Comparison of ENCODE assay signal across 8 cellular contexts in the genomic region with DNA sequence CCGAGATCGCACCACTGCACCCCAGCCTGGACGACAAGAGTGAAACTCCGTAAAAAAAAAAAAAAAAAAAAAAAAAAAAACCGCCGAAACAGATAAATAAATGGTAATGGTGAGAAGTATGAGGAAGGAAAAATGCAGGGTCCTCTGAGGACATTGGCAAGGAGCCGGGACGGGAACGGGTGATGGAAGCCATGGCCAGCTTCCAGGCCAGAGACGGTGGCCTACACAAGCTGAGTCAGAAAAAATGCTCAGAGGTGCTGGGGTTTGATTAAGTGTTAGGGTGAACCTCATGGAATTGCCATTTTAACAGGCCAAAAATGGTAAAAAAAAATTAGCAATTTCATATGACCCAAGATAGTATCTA. TPM values are rescaled to one million over a fixed set of nuclear protein-coding genes. Genes with fewer than 3 reads are reported as not detected.
DNase-seq lines count a peak whose midpoint lies in the region; ATAC-seq and TF ChIP-seq lines count a peak whose summit lies in the region.

No MANE protein-coding gene starts in this region.

- H3K9ac ChIP-seq in HUES6 (ENCODE audit: low read length) (peak overlapping the region; percentile 8), adipocyte (ENCODE audit: low read length) (peak overlapping the region; percentile 88), iPS-18a (ENCODE audit: low read length) (no peak overlapping the region)

- no peaks in the 10 kb centered on the region for H3K27me3 ChIP-seq in BE2C
- H3K27me3 ChIP-seq in HUES6 (ENCODE audit: control insufficient read depth, insufficient read depth, low read length) = no peaks in the 10 kb centered on the region
- H3K27me3 ChIP-seq in adipocyte (replicated peaks; ENCODE audit: control insufficient read depth, insufficient read depth, low read length) = no peaks in the 10 kb centered on the region
- H3K27me3 ChIP-seq in iPS-18a (ENCODE audit: control insufficient read depth, insufficient read depth, low read length) = no peaks in the 10 kb centered on the region

- H3K4me1 ChIP-seq in BE2C (no peaks in the 10 kb centered on the region), HUES6 (ENCODE audit: control insufficient read depth, insufficient read depth, low read length) (peaks cover 6% of the 10 kb centered on the region; the same call in 1 of the 2 replicates), adipocyte (ENCODE audit: control insufficient read depth, insufficient read depth, low read length) (peaks cover 36% of the 10 kb centered on the region), iPS-18a (ENCODE audit: control insufficient read depth, low read depth, low read length) (no peaks in the 10 kb centered on the region)

- TF ChIP-seq CTCF in BE2C (IDR thresholded peaks at IDR 0.05; ENCODE audit: low read depth, low read length) = no peak

- ATAC-seq in GM19351 (IDR thresholded peaks at IDR 0.05; ENCODE audit: unreplicated experiment) = no peak

- peak; percentile 26 for DNase-seq in BE2C
- peak; percentile 77 for DNase-seq in adipocyte (ENCODE audit: low read depth)
- DNase-seq in NCI-H524 (lab: John Stamatoyannopoulos, UW) = no peak
- no peak for DNase-seq in NCI-H524 treated with DMSO at 0.1 percent for 48 hours (lab: John Stamatoyannopoulos, UW)

- H3K27ac ChIP-seq in HUES6 (ENCODE audit: low read depth, low read length) = peak overlapping the region; percentile 45; the same call in 1 of the 2 replicates
- no peak overlapping the region for H3K27ac ChIP-seq in iPS-18a (ENCODE audit: low read length)
- H3K27ac ChIP-seq in skin epidermis = peak overlapping the region; percentile 32 to 97 (median 89)

- no peaks in the 10 kb centered on the region for H3K9me3 ChIP-seq in BE2C
- no peaks in the 10 kb centered on the region for H3K9me3 ChIP-seq in HUES6 (ENCODE audit: control insufficient read depth, insufficient read depth, low read depth, low read length)
- H3K9me3 ChIP-seq in adipocyte (ENCODE audit: control insufficient read depth, low read length) = no peaks in the 10 kb centered on the region
- no peaks in the 10 kb centered on the region for H3K9me3 ChIP-seq in iPS-18a (ENCODE audit: control insufficient read depth, low read depth, low read length)

- no peaks in the 10 kb centered on the region for H3K36me3 ChIP-seq in BE2C
- H3K36me3 ChIP-seq in HUES6 (ENCODE audit: control insufficient read depth, insufficient read depth, low read length) = no peaks in the 10 kb centered on the region
- H3K36me3 ChIP-seq in adipocyte (ENCODE audit: control insufficient read depth, insufficient read depth, low read length, severe bottlenecking) = no peaks in the 10 kb centered on the region
- no peaks in the 10 kb centered on the region for H3K36me3 ChIP-seq in iPS-18a (ENCODE audit: control insufficient read depth, low read depth, low read length)

- H3K4me3 ChIP-seq in BE2C (ENCODE audit: low read depth, low read length) = peak overlapping the region; percentile 84
- peak overlapping the region; percentile 61 for H3K4me3 ChIP-seq in HUES6 (ENCODE audit: low read depth, low read length)
- peak overlapping the region; percentile 87 for H3K4me3 ChIP-seq in adipocyte (ENCODE audit: low read length)
- H3K4me3 ChIP-seq in iPS-18a (ENCODE audit: low read length) = peak overlapping the region; percentile 41
- peak overlapping the region; percentile 49 to 82 (median 75) for H3K4me3 ChIP-seq in skin epidermis

RNA-seq across cellular contexts. Expression of gene ZSWIM4, which starts 0.9 kb away (rescaled TPM):
- 13.4 TPM for polyA plus RNA-seq in BE2C (2012; ENCODE audit: insufficient read depth, insufficient read length, low read depth)

RNA-seq across cellular contexts. Expression of gene C19orf53, which starts 20.1 kb away (rescaled TPM):
- polyA plus RNA-seq in BE2C (2012; ENCODE audit: insufficient read depth, insufficient read length, low read depth) = 918 TPM

RNA-seq across cellular contexts. Expression of gene MRI1, which starts 30.0 kb away (rescaled TPM):
- polyA plus RNA-seq in BE2C (2012; ENCODE audit: insufficient read depth, insufficient read length, low read depth) = 15.3 TPM

Comparison
In these comparisons a context has a peak if more than half of its experiments do, and no peak if none do; other contexts are left out.
1. DNase-seq: peak in BE2C (single experiment) and adipocyte (single experiment); none in NCI-H524 (0 of 2) and NCI-H524 treated with DMSO at 0.1 percent for 48 hours (single experiment).
2. Peak in every context shown above with its lines, with median percentiles within 50 percentile points of each other: H3K4me3 ChIP-seq.